Comparison of ENCODE assay signal across 1 cellular context in genomic region chr18:51235011-51235789, GRCh38.
TF ChIP-seq lines count a peak whose summit lies in the region.

No MANE protein-coding gene starts in this region.

TF ChIP-seq in GM23338, 12 proteins besides CTCF, POLR2A, EP300 and RAD21 (continued from another document):
- TF ChIP-seq REST (IDR thresholded peaks at IDR 0.05; ENCODE audit: unreplicated experiment) = no peak
- TF ChIP-seq ETS1 (IDR thresholded peaks at IDR 0.05) = no peak
- no peak for TF ChIP-seq EZH2phosphoT487 (IDR thresholded peaks at IDR 0.05; ENCODE audit: unreplicated experiment)
- no peak for TF ChIP-seq ZNF462 (CRISPR knock-in tag; IDR thresholded peaks at IDR 0.05)
- TF ChIP-seq STAT1 (IDR thresholded peaks at IDR 0.05; ENCODE audit: unreplicated experiment) = no peak
- TF ChIP-seq ZNF331 (CRISPR knock-in tag; IDR thresholded peaks at IDR 0.05; ENCODE audit: low read depth) = no peak
